Comparison of ENCODE assay signal across 8 cellular contexts in the genomic region with DNA sequence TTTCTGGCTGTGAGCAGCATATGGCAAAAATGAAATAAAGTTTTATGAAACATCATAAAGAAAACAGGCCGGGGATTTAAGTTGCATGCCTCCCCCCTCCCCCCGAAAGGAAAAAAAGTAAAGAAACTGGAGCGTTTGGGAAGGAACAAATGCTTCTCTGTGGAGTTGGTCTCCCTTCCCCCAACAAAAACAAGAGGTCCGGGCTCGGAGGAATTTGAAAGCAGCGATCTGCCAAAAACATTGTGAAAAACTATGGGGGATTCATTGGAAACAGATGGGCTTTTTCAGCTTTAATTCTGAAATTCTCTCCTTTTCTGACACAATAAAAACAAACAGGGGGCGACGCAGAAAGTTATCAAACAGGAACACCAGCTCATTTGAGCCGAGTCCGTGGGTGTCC. TPM values are rescaled to one million over a fixed set of nuclear protein-coding genes. Genes with fewer than 3 reads are reported as not detected.
DNase-seq lines count a peak whose midpoint lies in the region; ATAC-seq and TF ChIP-seq lines count a peak whose summit lies in the region.

No MANE protein-coding gene starts in this region.

- POLR2A ChIA-PET in PC-3 (lab: Charles Lee; ENCODE audit: unreplicated experiment): no interaction called here

- intact Hi-C loops in PC-3 (cut with micrococcal nuclease): no loop called here

- no peak for TF ChIP-seq EP300 in neural cell (conservative IDR thresholded peaks at IDR 0.05; ENCODE audit: poor library complexity, severe bottlenecking)

- DNase-seq in AG09309 (ENCODE audit: low read depth) (no peak), PC-3 (no peak), NCI-H187 treated with DMSO at 0.1 percent for 48 hours (lab: John Stamatoyannopoulos, UW) (no peak), iPS-NIHi11 (ENCODE audit: low spot score) (no peak), NCI-H1436 treated with DMSO at 0.1 percent for 48 hours (lab: John Stamatoyannopoulos, UW) (no peak)

- H3K36me3 ChIP-seq in PC-3 (ENCODE audit: low read depth, low read length): no peaks in the 10 kb centered on the region
- no peaks in the 10 kb centered on the region for H3K36me3 ChIP-seq in esophagus (ENCODE audit: control insufficient read depth in 2 of 2, insufficient read depth in 2 of 2, low read length in 1 of 2)
- no peaks in the 10 kb centered on the region for H3K36me3 ChIP-seq in neural cell (ENCODE audit: insufficient read depth, low read length)

- TF ChIP-seq CTCF in AG09309 (IDR thresholded peaks at IDR 0.05; ENCODE audit: control insufficient read depth, insufficient read depth, low read depth, low read length, missing control alignments) (no peak), PC-3 (conservative IDR thresholded peaks at IDR 0.05; ENCODE audit: low read depth, low read length) (no peak), neural cell (IDR thresholded peaks at IDR 0.05; ENCODE audit: poor library complexity, severe bottlenecking) (no peak)

- peak overlapping the region; percentile 86 for H2AFZ ChIP-seq in PC-3 (ENCODE audit: low read length)
- peak overlapping the region; percentile 30 for H2AFZ ChIP-seq in neural cell (ENCODE audit: low read depth, low read length)

- H3K79me2 ChIP-seq in PC-3 (ENCODE audit: low read length) (no peaks in the 10 kb centered on the region), neural cell (replicated peaks; ENCODE audit: insufficient read depth, low read length) (peaks cover 97% of the 10 kb centered on the region)

- H3K27ac ChIP-seq in PC-3 (ENCODE audit: low read length) (no peak overlapping the region), esophagus (ENCODE audit: low read depth in 2 of 2, low read length in 1 of 2) (peak overlapping the region; percentile 80 to 88), neural cell (ENCODE audit: low read length) (peak overlapping the region; percentile 60)

- no peak for TF ChIP-seq RAD21 in neural cell (conservative IDR thresholded peaks at IDR 0.05)

- peak overlapping the region; percentile 99 for H3K4me2 ChIP-seq in PC-3 (ENCODE audit: low read length)
- H3K4me2 ChIP-seq in neural cell (ENCODE audit: low read length): peak overlapping the region; percentile 87

- no peaks in the 10 kb centered on the region for H3K9me2 ChIP-seq in PC-3 (replicated peaks; ENCODE audit: low read length)
- no peaks in the 10 kb centered on the region for H3K9me2 ChIP-seq in neural cell (ENCODE audit: insufficient read depth, low read length)

- H3K9ac ChIP-seq in PC-3 (ENCODE audit: low read length): peak overlapping the region; percentile 25; the same call in 1 of the 2 replicates
- peak overlapping the region; percentile 80 for H3K9ac ChIP-seq in neural cell (ENCODE audit: low read length)

- H3K27me3 ChIP-seq in PC-3 (ENCODE audit: low read length) (peaks cover 44% of the 10 kb centered on the region), esophagus (ENCODE audit: control insufficient read depth in 1 of 2, insufficient read depth in 2 of 2, low read length in 2 of 2) (no peaks in the 10 kb centered on the region), neural cell (ENCODE audit: insufficient read depth, low read depth, low read length) (no peaks in the 10 kb centered on the region)

- no peak for ATAC-seq in PC-3
- ATAC-seq in GM18868 (IDR thresholded peaks at IDR 0.05; ENCODE audit: unreplicated experiment): no peak

- peak overlapping the region; percentile 72 for H3K4me3 ChIP-seq in AG09309 (ENCODE audit: control insufficient read depth, low read depth, low read length)
- peak overlapping the region; percentile 78 for H3K4me3 ChIP-seq in PC-3 (ENCODE audit: low read length)
- peak overlapping the region; percentile 68 to 80 for H3K4me3 ChIP-seq in esophagus (ENCODE audit: low read depth in 1 of 2, low read length in 2 of 2)
- H3K4me3 ChIP-seq in neural cell (ENCODE audit: low read length): peak overlapping the region; percentile 90

- H4K20me1 ChIP-seq in PC-3 (ENCODE audit: low read length) (no peaks in the 10 kb centered on the region), neural cell (ENCODE audit: insufficient read depth) (no peaks in the 10 kb centered on the region)

- H3K9me3 ChIP-seq in PC-3 (ENCODE audit: low read length) (no peaks in the 10 kb centered on the region), esophagus (ENCODE audit: control insufficient read depth in 2 of 2, insufficient read depth in 1 of 2, low read depth in 1 of 2, low read length in 1 of 2) (no peaks in the 10 kb centered on the region), neural cell (ENCODE audit: low read length) (no peaks in the 10 kb centered on the region)

- H3K4me1 ChIP-seq in PC-3 (ENCODE audit: insufficient read depth, low read length) (peaks cover 10% of the 10 kb centered on the region; the same call in 1 of the 2 replicates), esophagus (ENCODE audit: control insufficient read depth in 2 of 2, insufficient read depth in 2 of 2, low read length in 1 of 2) (peaks cover 3 to 18% of the 10 kb centered on the region in 2 donors)

- no TSS peak for BruUV-seq in PC-3 (replicated peaks; lab: Mats Ljungman, UMichigan)

- CTCF ChIA-PET in PC-3 (lab: Charles Lee): no interaction called here

- 2 to 3% methylated on average over 10 of the region's 10 CpGs for WGBS in esophagus, 2 donors

- H3F3A ChIP-seq in PC-3 (ENCODE audit: low read length, unreplicated experiment): no peaks in the 10 kb centered on the region
- H3F3A ChIP-seq in neural cell (ENCODE audit: insufficient read depth, low read length, poor library complexity, severe bottlenecking): no peaks in the 10 kb centered on the region

TF ChIP-seq in neural cell, 6 proteins besides CTCF, POLR2A, EP300 and RAD21:
- no peak for TF ChIP-seq REST (IDR thresholded peaks at IDR 0.05; ENCODE audit: borderline replicate concordance)
- TF ChIP-seq TAF1 (IDR thresholded peaks at IDR 0.05; ENCODE audit: low read depth): no peak
- TF ChIP-seq EZH2 (IDR thresholded peaks at IDR 0.05; ENCODE audit: borderline replicate concordance, insufficient read depth, low read length, poor library complexity, severe bottlenecking): no peak
- no peak for TF ChIP-seq POLR2AphosphoS5 (IDR thresholded peaks at IDR 0.05)
- TF ChIP-seq MXI1 (conservative IDR thresholded peaks at IDR 0.05; ENCODE audit: poor library complexity, severe bottlenecking): no peak

RNA-seq across cellular contexts. Expression of gene RGMA, which starts 17.0 kb away (rescaled TPM):
- 1.3 and 2.5 TPM in 2 replicates for total RNA-seq in PC-3 (2014; rRNA removed)
- polyA plus RNA-seq in esophagus: 10 to 100 TPM; 27.7 to 30.9 TPM
- 9.5 and 16.6 TPM in 2 replicates for polyA plus RNA-seq in neural cell
- 27.8 and 31.2 TPM in 2 replicates for polyA minus RNA-seq in neural cell
